8 cellular contexts compared by ENCODE assay signal in the genomic region with DNA sequence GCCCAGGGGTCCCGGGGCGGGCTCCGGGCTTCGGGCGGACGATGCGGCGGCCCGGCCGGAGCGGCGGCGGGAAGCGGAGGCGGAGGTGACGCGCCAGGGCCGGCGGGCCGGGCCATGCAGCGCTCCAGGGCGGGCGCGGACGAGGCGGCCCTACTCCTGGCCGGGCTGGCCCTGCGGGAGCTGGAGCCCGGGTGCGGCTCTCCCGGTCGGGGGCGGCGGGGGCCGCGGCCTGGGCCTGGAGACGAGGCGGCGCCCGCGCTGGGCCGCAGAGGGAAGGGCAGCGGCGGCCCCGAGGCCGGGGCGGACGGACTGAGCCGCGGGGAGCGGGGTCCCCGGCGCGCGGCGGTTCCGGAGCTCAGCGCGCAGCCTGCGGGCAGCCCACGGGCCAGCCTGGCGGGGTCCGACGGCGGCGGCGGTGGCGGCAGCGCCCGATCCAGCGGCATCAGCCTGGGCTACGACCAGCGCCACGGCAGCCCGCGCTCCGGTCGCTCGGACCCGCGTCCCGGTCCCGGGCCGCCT. TPM values are rescaled to one million over a fixed set of nuclear protein-coding genes. Genes with fewer than 3 reads are reported as not detected.
DNase-seq lines count a peak whose midpoint lies in the region; ATAC-seq and TF ChIP-seq lines count a peak whose summit lies in the region.

No MANE protein-coding gene starts in this region.

- peak overlapping the region; percentile 72 for H4K91ac ChIP-seq in neuronal stem cell (ENCODE audit: low read depth, low read length, poor library complexity)

- ATAC-seq in RWPE2 (ENCODE audit: low read depth) (peak; percentile 40; the same call in 2 of the 3 replicates), HG02884 (IDR thresholded peaks at IDR 0.05; ENCODE audit: unreplicated experiment) (no peak)

- peak overlapping the region; percentile 89 for H2BK15ac ChIP-seq in neuronal stem cell (ENCODE audit: low read length)

- peaks cover 20% of the 10 kb centered on the region for H3K79me1 ChIP-seq in neuronal stem cell (ENCODE audit: low read depth, low read length)

- peak overlapping the region; percentile 83 for H2AFZ ChIP-seq in neuronal stem cell (ENCODE audit: low read length)

- TF ChIP-seq CTCF in RWPE2 (IDR thresholded peaks at IDR 0.05; ENCODE audit: poor library complexity, severe bottlenecking): no peak

- H3K27ac ChIP-seq in RWPE2 (ENCODE audit: poor library complexity, severe bottlenecking): peak overlapping the region; percentile 56
- peak overlapping the region; percentile 94 for H3K27ac ChIP-seq in neuronal stem cell (replicated peaks; ENCODE audit: low read length)

- H3K14ac ChIP-seq in neuronal stem cell (ENCODE audit: low read length): peak overlapping the region; percentile 82

- H3K4me3 ChIP-seq in RWPE2 (ENCODE audit: severe bottlenecking): peak overlapping the region; percentile 97
- H3K4me3 ChIP-seq in neuronal stem cell (ENCODE audit: low read length in 2 of 2): peak overlapping the region; percentile 81 to 86

- peak overlapping the region; percentile 85 for H3K23ac ChIP-seq in neuronal stem cell (ENCODE audit: low read depth, low read length, poor library complexity)

- H3K18ac ChIP-seq in neuronal stem cell (ENCODE audit: low read length): peak overlapping the region; percentile 94

- H3K4me2 ChIP-seq in neuronal stem cell (ENCODE audit: insufficient read depth, low read length, poor library complexity, severe bottlenecking): peak overlapping the region; percentile 77

- H3K36me3 ChIP-seq in RWPE2 (ENCODE audit: low read depth) (no peaks in the 10 kb centered on the region), neuronal stem cell (replicated peaks in 1 of 2; ENCODE audit: control insufficient read depth in 2 of 2, insufficient read depth in 2 of 2, low read length in 2 of 2) (peaks cover 1 to 31% of the 10 kb centered on the region in 2 donors)

- H3K9me3 ChIP-seq in RWPE2 (ENCODE audit: severe bottlenecking) (no peaks in the 10 kb centered on the region), neuronal stem cell (replicated peaks in 1 of 2; ENCODE audit: control insufficient read depth in 2 of 2, insufficient read depth in 1 of 2, low read depth in 1 of 2, low read length in 2 of 2) (peaks cover 0 to 4% of the 10 kb centered on the region in 2 donors)

- H3K9ac ChIP-seq in neuronal stem cell (ENCODE audit: low read depth, low read length, poor library complexity): peak overlapping the region; percentile 96

- H2AK5ac ChIP-seq in neuronal stem cell (ENCODE audit: low read depth, low read length): no peak overlapping the region

- H2BK120ac ChIP-seq in neuronal stem cell (ENCODE audit: low read depth, low read length): peak overlapping the region; percentile 91

- H3K4me1 ChIP-seq in RWPE2 (ENCODE audit: insufficient read depth, poor library complexity, severe bottlenecking) (no peaks in the 10 kb centered on the region), neuronal stem cell (ENCODE audit: control insufficient read depth in 2 of 2, insufficient read depth in 1 of 2, low read depth in 1 of 2, low read length in 2 of 2) (peaks cover 8 to 17% of the 10 kb centered on the region in 2 donors)

- H2BK12ac ChIP-seq in neuronal stem cell (ENCODE audit: low read length): no peak overlapping the region

- no peaks in the 10 kb centered on the region for H3K27me3 ChIP-seq in RWPE2 (ENCODE audit: insufficient read depth, poor library complexity, severe bottlenecking)
- no peaks in the 10 kb centered on the region for H3K27me3 ChIP-seq in neuronal stem cell (ENCODE audit: control insufficient read depth in 3 of 3, insufficient read depth in 3 of 3, low read depth in 1 of 3, low read length in 3 of 3)

- H3K4ac ChIP-seq in neuronal stem cell (ENCODE audit: low read length): peak overlapping the region; percentile 23

- WGBS in neuronal stem cell (ENCODE audit: extremely low coverage in 2 of 2, insufficient read length in 2 of 2, insufficient replicate concordance in 1 of 2), 2 donors: no CpG with 5 or more reads among the region's 84 CpGs

- DNase-seq in AG08396 (ENCODE audit: low spot score) (peak; percentile 84), RWPE2 (ENCODE audit: low spot score) (no peak), fibroblast of peridontal ligament (ENCODE audit: extremely low read depth) (peak; percentile 38), neuronal stem cell (ENCODE audit: low spot score) (no peak), NCI-H1694 (lab: John Stamatoyannopoulos, UW) (no peak), DMS79 treated with DMSO at 0.1 percent for 48 hours (lab: John Stamatoyannopoulos, UW) (no peak)
- DNase-seq in activated T-cell treated with anti-CD3 and anti-CD28 coated beads, Interleukin-2, amount 50 U/mL, for 1 hour: no peak

- H2BK5ac ChIP-seq in neuronal stem cell (ENCODE audit: low read length): peak overlapping the region; percentile 87

- no peak overlapping the region for H4K8ac ChIP-seq in neuronal stem cell (ENCODE audit: low read depth, low read length)

RNA-seq across cellular contexts. Expression of a gene that starts 0.4 kb away (rescaled TPM):
- 12.5 TPM for polyA plus RNA-seq in neuronal stem cell (2013, experiment 1 of 2)
- 10.5 TPM for polyA plus RNA-seq in neuronal stem cell (2013, experiment 2 of 2)

RNA-seq across cellular contexts. Expression of a gene that starts 53.7 kb away (rescaled TPM):
- 226 TPM for polyA plus RNA-seq in neuronal stem cell (2013, experiment 1 of 2)
- polyA plus RNA-seq in neuronal stem cell (2013, experiment 2 of 2): 239 TPM

Comparison
In these comparisons a context has a peak if more than half of its experiments do, and no peak if none do; other contexts are left out.
1. DNase-seq: peak in AG08396 (single experiment) and fibroblast of peridontal ligament (single experiment); none in RWPE2 (single experiment), neuronal stem cell (single experiment), NCI-H1694 (single experiment), activated T-cell treated with anti-CD3 and anti-CD28 coated beads, Interleukin-2, amount 50 U/mL, for 1 hour (single experiment) and DMS79 treated with DMSO at 0.1 percent for 48 hours (single experiment).